ENCODE assay signal across 10 cellular contexts in genomic region chr3:72549819-72550581, GRCh38.
DNase-seq lines count a peak whose midpoint lies in the region; ATAC-seq, FAIRE-seq and TF ChIP-seq lines count a peak whose summit lies in the region.
"Had no signal": no experiment of that assay in that cellular context is flagged by ENCODE, and none has a peak within 500 bp of the region (broad histone marks: within the 10 kb centered on the region; RNA-seq: fewer than 3 reads in every experiment).

No MANE protein-coding gene starts in this region.

- no peak for TF ChIP-seq CTCF in GM12878 (IDR thresholded peaks at IDR 0.05 in 2 of 3, conservative IDR thresholded peaks at IDR 0.05 in 1 of 3; ENCODE audit: control insufficient read depth in 2 of 3, extremely low read depth in 1 of 3, insufficient read depth in 1 of 3, low read depth in 3 of 3, low read length in 3 of 3)
- TF ChIP-seq CTCF in osteocyte (IDR thresholded peaks at IDR 0.05), result no peak

- H3K27me3 ChIP-seq in GM12878 (replicated peaks in 1 of 2; ENCODE audit: control insufficient read depth in 2 of 2, insufficient read depth in 2 of 2, low read length in 1 of 2), result no peaks in the 10 kb centered on the region

- peak overlapping the region; percentile 1 for H3K4me3 Mint-ChIP-seq in osteocyte (ENCODE audit: unreplicated experiment)

- DNase-seq in NCI-H446 treated with DMSO at 0.1 percent for 48 hours (lab: John Stamatoyannopoulos, UW) (peak; percentile 5), NCI-H446 (lab: John Stamatoyannopoulos, UW) (no peak), NCI-H82 (lab: John Stamatoyannopoulos, UW) (peak; percentile 70), GM12878 (ENCODE audit: low read depth, low spot score) (no peak), osteocyte (ENCODE audit: extremely low spot score, unreplicated experiment) (no peak), NCI-H226 (no peak), foreskin melanocyte (no peak), COLO829 (ENCODE audit: low spot score) (no peak)
- DNase-seq: KBM-7 had no signal

- CTCF ChIA-PET in GM12878 (lab: Yijun Ruan, JAX), result interaction anchor here (1.0 kb wide), 1 partner anchor 10 kb away, joined by 3 read pairs; no protein-coding TSS in a partner anchor

- peaks cover 9% of the 10 kb centered on the region for H3K4me1 ChIP-seq in GM12878 (ENCODE audit: control insufficient read depth, insufficient read depth, low read length)

- in situ Hi-C loops in GM12878 (cut with MboI), result no loop called here

- H3K9me3 ChIP-seq in GM12878 (replicated peaks; ENCODE audit: control insufficient read depth, insufficient read depth, low read length), result no peaks in the 10 kb centered on the region

- SMC1A ChIA-PET in GM12878 (lab: Charles Lee; ENCODE audit: uncharacterized antibody, unreplicated experiment), result interaction anchor here (0.8 to 1.5 kb wide), 4 partner anchors 11 to 77 kb away, joined by 3 read pairs; no protein-coding TSS in a partner anchor

- H4K20me1 ChIP-seq in GM12878 (ENCODE audit: control insufficient read depth, insufficient read depth), result no peaks in the 10 kb centered on the region

- intact Hi-C loops in GM12878 (cut with micrococcal nuclease; ENCODE audit: unreplicated experiment), result no loop called here

- peaks cover 2% of the 10 kb centered on the region for H3K4me1 Mint-ChIP-seq in osteocyte (ENCODE audit: unreplicated experiment)

- no peaks in the 10 kb centered on the region for H3K36me3 ChIP-seq in GM12878 (ENCODE audit: control insufficient read depth in 2 of 2, insufficient read depth in 2 of 2, low read length in 1 of 2)

- WGBS in GM12878 (ENCODE audit: insufficient coverage, insufficient replicate concordance, low lambda C conversion rate, missing lambda C conversion rate), result 41% methylated on average over 10 of the region's 10 CpGs

- RAD21 ChIA-PET in GM12878 (lab: Charles Lee; ENCODE audit: unreplicated experiment), result interaction anchor here (0.9 kb wide), 1 partner anchor 13 kb away, joined by 7 read pairs; no protein-coding TSS in a partner anchor

- H3K9me3 Mint-ChIP-seq in osteocyte (ENCODE audit: unreplicated experiment), result no peaks in the 10 kb centered on the region

- FAIRE-seq in GM12878 (lab: Jason Lieb, UNC), result peak; percentile 7
- FAIRE-seq: A204.1 had no signal

- H3K27ac Mint-ChIP-seq in osteocyte (ENCODE audit: unreplicated experiment), result no peak overlapping the region

- H3K79me2 ChIP-seq in GM12878 (ENCODE audit: control insufficient read depth, insufficient read depth, low read length), result no peaks in the 10 kb centered on the region

- peak; percentile 74 for ATAC-seq in GM12878

- peaks cover 3% of the 10 kb centered on the region for H3K27me3 Mint-ChIP-seq in osteocyte (ENCODE audit: unreplicated experiment)

- H2AFZ ChIP-seq in GM12878 (ENCODE audit: control insufficient read depth, low read depth, low read length), result peak overlapping the region; percentile 92

- TF ChIP-seq POLR2A in GM12878 (IDR thresholded peaks at IDR 0.05; ENCODE audit: low read depth, low read length), result no peak

- no TSS peak for BruUV-seq in GM12878 (replicated peaks; lab: Mats Ljungman, UMichigan)

- H3K4me3 ChIP-seq in GM12878, result peak overlapping the region; percentile 37; the same call in 1 of the 2 replicates

- POLR2A ChIA-PET in GM12878 (lab: Charles Lee), result no interaction called here

- TF ChIP-seq EP300 in GM12878 (IDR thresholded peaks at IDR 0.05; ENCODE audit: borderline replicate concordance in 1 of 2, control insufficient read depth in 1 of 2, low read depth in 2 of 2, low read length in 2 of 2), result no peak

- H3K27ac ChIP-seq in GM12878 (ENCODE audit: control insufficient read depth, insufficient read depth), result peak overlapping the region; percentile 13; the same call in 1 of the 2 replicates

- H3K4me2 ChIP-seq in GM12878 (ENCODE audit: control insufficient read depth, insufficient read depth), result peak overlapping the region; percentile 72

- TF ChIP-seq RAD21 in GM12878 (IDR thresholded peaks at IDR 0.05; ENCODE audit: insufficient read depth, low read depth, low read length), result no peak

- no peak overlapping the region; the same call in 1 of the 2 replicates for H3K9ac ChIP-seq in GM12878 (ENCODE audit: control insufficient read depth, insufficient read depth, low read length)

- H3K36me3 Mint-ChIP-seq in osteocyte (ENCODE audit: unreplicated experiment), result no peaks in the 10 kb centered on the region

TF ChIP-seq in GM12878, 131 proteins besides CTCF, POLR2A, EP300 and RAD21:
- TF ChIP-seq HDGF (IDR thresholded peaks at IDR 0.05), result peak; percentile 40; the same call in 1 of the 2 replicates
- TF ChIP-seq ZNF384 (IDR thresholded peaks at IDR 0.05; ENCODE audit: borderline replicate concordance, low read depth, low read length), result no peak
- TF ChIP-seq SPI1 (IDR thresholded peaks at IDR 0.05; ENCODE audit: borderline replicate concordance, insufficient read depth, low read depth, low read length), result 0 out of 2 replicates have a peak, but pooled peaks have one; percentile 9
- no peak for TF ChIP-seq HSF1 (IDR thresholded peaks at IDR 0.05; ENCODE audit: low read depth, low read length)
- no peak for TF ChIP-seq SMC3 (IDR thresholded peaks at IDR 0.05; ENCODE audit: borderline replicate concordance, low read length)
- TF ChIP-seq YY1 (IDR thresholded peaks at IDR 0.05; ENCODE audit: low read depth, low read length), result no peak
- no peak for TF ChIP-seq HDAC2 (IDR thresholded peaks at IDR 0.05)
- peak in 1 of 2 experiments; percentile 19; a peak in 1 of 4 replicates for TF ChIP-seq IKZF2 (IDR thresholded peaks at IDR 0.05)
- TF ChIP-seq MTA2 (IDR thresholded peaks at IDR 0.05; ENCODE audit: low read depth), result 0 out of 2 replicates have a peak, but pooled peaks have one; percentile 11
- no peak for TF ChIP-seq RCOR1 (conservative IDR thresholded peaks at IDR 0.05; ENCODE audit: low read depth, low read length)
- TF ChIP-seq NBN (IDR thresholded peaks at IDR 0.05), result no peak
TF ChIP-seq in GM12878: peak in this region for 4.

Comparison
In these comparisons a context has a peak if more than half of its experiments do, and no peak if none do; other contexts are left out.
1. DNase-seq: peak in NCI-H446 treated with DMSO at 0.1 percent for 48 hours (single experiment) and NCI-H82 (single experiment); none in NCI-H446 (0 of 2), GM12878 (single experiment), osteocyte (single experiment), NCI-H226 (single experiment), foreskin melanocyte (single experiment) and COLO829 (single experiment).